Comparison of ENCODE assay signal across 21 cellular contexts in genomic region chr4:106256190-106256589, GRCh38.
"Had no signal": no experiment of that assay in that cellular context is flagged by ENCODE, and none has a peak within 500 bp of the region (broad histone marks: within the 10 kb centered on the region; RNA-seq: fewer than 3 reads in every experiment).

No MANE protein-coding gene starts in this region.

- H3K4me3 ChIP-seq: esophagus squamous epithelium, gastroesophageal sphincter, left lung, lung, ovary, right atrium auricular region, sigmoid colon, skin epidermis, uterus had no signal

- H3K27me3 Mint-ChIP-seq: naive B cell, type B pancreatic cell had no signal

- FAIRE-seq: endometrium had no signal

- H3K9me3 Mint-ChIP-seq: naive B cell, nephron, type B pancreatic cell had no signal

- DNase-seq: effector memory CD4-positive, alpha-beta T cell; esophagus squamous epithelium; foreskin fibroblast; glutamatergic neuron; islet precursor cell; mesendoderm; naive B cell; sigmoid colon; stimulated activated CD4-positive, alpha-beta T cell treated with anti-CD3 and anti-CD28 coated beads, Interleukin-2, amount 100 ng/mL, for 24 hours; stimulated activated naive CD4-positive, alpha-beta T cell treated with Interleukin-2 at 50 U/mL for 16 hours; uterus had no signal

- H3K27ac ChIP-seq: epithelial cell of prostate, esophagus squamous epithelium, gastroesophageal sphincter, left lung, ovary, right atrium auricular region, sigmoid colon, skin epidermis, uterus had no signal

- H3K27ac Mint-ChIP-seq: naive B cell, nephron, type B pancreatic cell had no signal

- H3K36me3 Mint-ChIP-seq: type B pancreatic cell had no signal

- H3K9me3 ChIP-seq: esophagus squamous epithelium, gastroesophageal sphincter, left lung, ovary, right atrium auricular region, sigmoid colon, uterus had no signal

- ATAC-seq: left lung had no signal

- H3K4me1 Mint-ChIP-seq: naive B cell, nephron had no signal

- H3K27me3 ChIP-seq: esophagus squamous epithelium, gastroesophageal sphincter, left lung, ovary, right atrium auricular region, sigmoid colon, uterus had no signal

- H3K4me3 Mint-ChIP-seq: naive B cell, nephron, type B pancreatic cell had no signal

- H3K36me3 ChIP-seq: ovary, uterus had no signal

- H3K4me1 ChIP-seq: esophagus squamous epithelium, gastroesophageal sphincter, left lung, right atrium auricular region, sigmoid colon, uterus had no signal
